Comparison of ENCODE assay signal across 8 cellular contexts in the genomic region with DNA sequence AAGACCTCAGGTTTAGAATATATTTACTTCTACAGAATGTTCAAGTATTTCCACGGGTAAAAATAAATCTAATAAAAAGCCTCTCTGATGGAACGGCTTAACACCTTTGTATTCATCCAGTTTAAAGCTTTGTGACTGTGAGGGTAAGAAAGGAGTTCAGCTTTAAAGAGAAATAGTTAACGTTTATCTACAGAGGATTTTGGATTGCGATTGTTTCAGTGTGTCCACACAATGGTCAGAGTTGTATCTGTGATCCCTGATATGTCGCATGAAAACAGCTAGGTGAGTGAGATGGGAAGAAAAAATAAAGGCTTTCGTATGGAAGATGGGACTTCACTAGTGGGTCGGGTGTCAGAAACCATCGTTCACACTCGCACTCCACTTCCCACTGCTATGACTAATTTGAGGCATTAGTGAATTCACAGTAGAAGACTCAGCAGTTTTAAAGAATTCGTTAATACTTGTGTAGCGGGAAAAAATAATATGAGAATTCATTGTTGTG. TPM values are rescaled to one million over a fixed set of nuclear protein-coding genes. Genes with fewer than 3 reads are reported as not detected.
DNase-seq lines count a peak whose midpoint lies in the region; ATAC-seq lines count a peak whose summit lies in the region.

No MANE protein-coding gene starts in this region.

- peak overlapping the region; percentile 82 for H3K4me3 Mint-ChIP-seq in activated naive CD8-positive, alpha-beta T cell treated with anti-CD3 and anti-CD28 coated beads for 36 hours
- peak overlapping the region; percentile 86 for H3K4me3 Mint-ChIP-seq in stimulated activated naive CD8-positive, alpha-beta T cell treated with anti-CD3 and anti-CD28 coated beads, Interleukin-15, Interleukin-2, amounts not matched to agents 100 ng/mL and 50 ng/mL, for 24 hours

- no peaks in the 10 kb centered on the region for H3K9me3 ChIP-seq in BLaER1 treated with 17β-estradiol and CSF1 and Interleukin-3, amounts not matched to agents 10 nM and 100 nM (replicated peaks in 1 of 11)
- H3K9me3 ChIP-seq in HUES6 (ENCODE audit: control insufficient read depth, insufficient read depth, low read depth, low read length): no peaks in the 10 kb centered on the region; the same call in 1 of the 2 replicates

- DNase-seq in activated naive CD8-positive, alpha-beta T cell treated with anti-CD3 and anti-CD28 coated beads for 36 hours: no peak
- DNase-seq in inferior parietal cortex (ENCODE audit: extremely low spot score) (peak; percentile 26), D341Med (ENCODE audit: low spot score) (no peak)
- no peak for DNase-seq in activated CD4-positive, CD25-positive, alpha-beta regulatory T cell treated with anti-CD3 and anti-CD28 coated beads, Interleukin-2, amount 50 U/mL, for 72 hours

- ATAC-seq in GM21717 (IDR thresholded peaks at IDR 0.05; ENCODE audit: unreplicated experiment): no peak

- H3K4me3 ChIP-seq in BLaER1 treated with 17β-estradiol and CSF1 and Interleukin-3, amounts not matched to agents 10 nM and 100 nM: peak overlapping the region; percentile 91 to 100 (median 94)
- peak overlapping the region; percentile 94 for H3K4me3 ChIP-seq in HUES6 (ENCODE audit: low read depth, low read length)

- H3K4me2 ChIP-seq in BLaER1 treated with 17β-estradiol and CSF1 and Interleukin-3, amounts not matched to agents 10 nM and 100 nM: peak overlapping the region; percentile 86 to 98 (median 91)

- H3K27me3 Mint-ChIP-seq in activated naive CD8-positive, alpha-beta T cell treated with anti-CD3 and anti-CD28 coated beads for 36 hours: peaks cover 21% of the 10 kb centered on the region
- H3K27me3 Mint-ChIP-seq in stimulated activated naive CD8-positive, alpha-beta T cell treated with anti-CD3 and anti-CD28 coated beads, Interleukin-15, Interleukin-2, amounts not matched to agents 100 ng/mL and 50 ng/mL, for 24 hours: peaks cover 9% of the 10 kb centered on the region

- H4K20me1 ChIP-seq in BLaER1 treated with 17β-estradiol and CSF1 and Interleukin-3, amounts not matched to agents 10 nM and 100 nM: peaks cover 54 to 66% (median 64%) of the 10 kb centered on the region in 11 experiments

- peaks cover 23% of the 10 kb centered on the region for H3K4me1 Mint-ChIP-seq in activated naive CD8-positive, alpha-beta T cell treated with anti-CD3 and anti-CD28 coated beads for 36 hours
- peaks cover 30% of the 10 kb centered on the region for H3K4me1 Mint-ChIP-seq in stimulated activated naive CD8-positive, alpha-beta T cell treated with anti-CD3 and anti-CD28 coated beads, Interleukin-15, Interleukin-2, amounts not matched to agents 100 ng/mL and 50 ng/mL, for 24 hours (ENCODE audit: low read depth)

- peak overlapping the region in 4 of 11 experiments; percentile 39 to 98 (median 96); a peak in 7 of 22 replicates for H3K27ac ChIP-seq in BLaER1 treated with 17β-estradiol and CSF1 and Interleukin-3, amounts not matched to agents 10 nM and 100 nM
- no peak overlapping the region for H3K27ac ChIP-seq in HUES6 (ENCODE audit: low read depth, low read length)

- H3K27me3 ChIP-seq in BLaER1 treated with 17β-estradiol and CSF1 and Interleukin-3, amounts not matched to agents 10 nM and 100 nM: peaks cover 0 to 42% (median 28%) of the 10 kb centered on the region in 11 experiments; a peak in 16 of 22 replicates
- H3K27me3 ChIP-seq in HUES6 (ENCODE audit: control insufficient read depth, insufficient read depth, low read length): peaks cover 17% of the 10 kb centered on the region

- H3K27ac Mint-ChIP-seq in activated naive CD8-positive, alpha-beta T cell treated with anti-CD3 and anti-CD28 coated beads for 36 hours: no peak overlapping the region
- H3K27ac Mint-ChIP-seq in stimulated activated naive CD8-positive, alpha-beta T cell treated with anti-CD3 and anti-CD28 coated beads, Interleukin-15, Interleukin-2, amounts not matched to agents 100 ng/mL and 50 ng/mL, for 24 hours: no peak overlapping the region

- H3K36me3 Mint-ChIP-seq in activated naive CD8-positive, alpha-beta T cell treated with anti-CD3 and anti-CD28 coated beads for 36 hours: no peaks in the 10 kb centered on the region
- H3K36me3 Mint-ChIP-seq in stimulated activated naive CD8-positive, alpha-beta T cell treated with anti-CD3 and anti-CD28 coated beads, Interleukin-15, Interleukin-2, amounts not matched to agents 100 ng/mL and 50 ng/mL, for 24 hours (ENCODE audit: low read depth): peaks cover 4% of the 10 kb centered on the region

- no peaks in the 10 kb centered on the region for H3K9me3 Mint-ChIP-seq in activated naive CD8-positive, alpha-beta T cell treated with anti-CD3 and anti-CD28 coated beads for 36 hours
- no peaks in the 10 kb centered on the region for H3K9me3 Mint-ChIP-seq in stimulated activated naive CD8-positive, alpha-beta T cell treated with anti-CD3 and anti-CD28 coated beads, Interleukin-15, Interleukin-2, amounts not matched to agents 100 ng/mL and 50 ng/mL, for 24 hours

- peaks cover 28 to 75% (median 39%) of the 10 kb centered on the region in 10 experiments for H3K4me1 ChIP-seq in BLaER1 treated with 17β-estradiol and CSF1 and Interleukin-3, amounts not matched to agents 10 nM and 100 nM
- peaks cover 16% of the 10 kb centered on the region for H3K4me1 ChIP-seq in HUES6 (ENCODE audit: control insufficient read depth, insufficient read depth, low read length)

- peak overlapping the region; percentile 50 to 100 (median 97) for H3K9ac ChIP-seq in BLaER1 treated with 17β-estradiol and CSF1 and Interleukin-3, amounts not matched to agents 10 nM and 100 nM
- H3K9ac ChIP-seq in HUES6 (ENCODE audit: low read length): peak overlapping the region; percentile 36

- peaks cover 0 to 27% (median 8%) of the 10 kb centered on the region in 11 experiments; a peak in 8 of 22 replicates for H3K36me3 ChIP-seq in BLaER1 treated with 17β-estradiol and CSF1 and Interleukin-3, amounts not matched to agents 10 nM and 100 nM
- no peaks in the 10 kb centered on the region for H3K36me3 ChIP-seq in HUES6 (ENCODE audit: control insufficient read depth, insufficient read depth, low read length)

RNA-seq across cellular contexts. Expression of a gene that starts 1.6 kb away (rescaled TPM):
- total RNA-seq in activated naive CD8-positive, alpha-beta T cell treated with anti-CD3 and anti-CD28 coated beads for 36 hours: 10 to 100 TPM; 26.5 to 29.7 TPM
